In genomic region chr21:17779486-17779885, GRCh38 we compare ENCODE assay signal across 16 cellular contexts.
DNase-seq lines count a peak whose midpoint lies in the region; ATAC-seq and TF ChIP-seq lines count a peak whose summit lies in the region.
"Had no signal": no experiment of that assay in that cellular context is flagged by ENCODE, and none has a peak within 500 bp of the region (broad histone marks: within the 10 kb centered on the region; RNA-seq: fewer than 3 reads in every experiment).

No MANE protein-coding gene starts in this region.

- peaks cover 38% of the 10 kb centered on the region for H3K36me3 Mint-ChIP-seq in activated naive CD4-positive, alpha-beta T cell treated with anti-CD3 and anti-CD28 coated beads, Interleukin-2, amount 10 ng/mL, durations not matched to agents 7 days and 5 days
- H3K36me3 Mint-ChIP-seq in stimulated activated memory B cell treated with anti-CD40 and anti-IgM and Interleukin-4, amounts not matched to agents 10 μg/mL and 1 μg/mL and 100 μg/mL, for 72 hours, result peaks cover 6% of the 10 kb centered on the region

- H3K4me2 ChIP-seq in OCI-LY3 (ENCODE audit: low read length), result peak overlapping the region; percentile 77
- H3K4me2 ChIP-seq: neural progenitor cell had no signal

- CTCF ChIA-PET in activated naive CD4-positive, alpha-beta T cell treated with anti-CD3 and anti-CD28 coated beads, Interleukin-2, amount 10 ng/mL, durations not matched to agents 7 days and 5 days (lab: Charles Lee), result interaction anchor here (1.1 kb wide), 1 partner anchor 91 kb away, joined by 3 read pairs; no protein-coding TSS in a partner anchor

- no peak overlapping the region; the same call in 1 of the 2 replicates for H3K9ac ChIP-seq in OCI-LY3 (ENCODE audit: low read length)
- H3K9ac ChIP-seq: neural progenitor cell had no signal

- peaks cover 88% of the 10 kb centered on the region for H3K4me1 Mint-ChIP-seq in activated naive CD4-positive, alpha-beta T cell treated with anti-CD3 and anti-CD28 coated beads, Interleukin-2, amount 10 ng/mL, durations not matched to agents 7 days and 5 days
- H3K4me1 Mint-ChIP-seq in stimulated activated memory B cell treated with anti-CD40 and anti-IgM and Interleukin-4, amounts not matched to agents 10 μg/mL and 1 μg/mL and 100 μg/mL, for 72 hours, result peaks cover 70% of the 10 kb centered on the region
- H3K4me1 Mint-ChIP-seq: neural progenitor cell had no signal

- peaks cover 38% of the 10 kb centered on the region for H3K36me3 ChIP-seq in OCI-LY3 (replicated peaks; ENCODE audit: low read depth, low read length)
- H3K36me3 ChIP-seq in effector memory CD4-positive, alpha-beta T cell (ENCODE audit: control insufficient read depth, insufficient read depth, low read length), result no peaks in the 10 kb centered on the region

- H3K79me2 ChIP-seq in OCI-LY3 (ENCODE audit: low read length), result no peaks in the 10 kb centered on the region

- H3K4me3 ChIP-seq in OCI-LY3 (ENCODE audit: low read length), result no peak overlapping the region
- no peak overlapping the region for H3K4me3 ChIP-seq in effector memory CD4-positive, alpha-beta T cell (ENCODE audit: insufficient read depth, low read depth, low read length, poor library complexity, severe bottlenecking)
- H3K4me3 ChIP-seq: neural progenitor cell had no signal

- ATAC-seq in stimulated activated memory B cell treated with anti-CD40 and anti-IgM and Interleukin-4, amounts not matched to agents 10 μg/mL and 1 μg/mL and 100 μg/mL, for 72 hours, result no peak
- ATAC-seq in HG03139 (IDR thresholded peaks at IDR 0.05; ENCODE audit: unreplicated experiment), result no peak

- peaks cover 7% of the 10 kb centered on the region for H3K9me3 Mint-ChIP-seq in activated naive CD4-positive, alpha-beta T cell treated with anti-CD3 and anti-CD28 coated beads, Interleukin-2, amount 10 ng/mL, durations not matched to agents 7 days and 5 days
- H3K9me3 Mint-ChIP-seq in stimulated activated memory B cell treated with anti-CD40 and anti-IgM and Interleukin-4, amounts not matched to agents 10 μg/mL and 1 μg/mL and 100 μg/mL, for 72 hours, result peaks cover 2% of the 10 kb centered on the region
- H3K9me3 Mint-ChIP-seq: neural progenitor cell had no signal

- no peak overlapping the region for H3K4me3 Mint-ChIP-seq in activated naive CD4-positive, alpha-beta T cell treated with anti-CD3 and anti-CD28 coated beads, Interleukin-2, amount 10 ng/mL, durations not matched to agents 7 days and 5 days
- H3K4me3 Mint-ChIP-seq in stimulated activated memory B cell treated with anti-CD40 and anti-IgM and Interleukin-4, amounts not matched to agents 10 μg/mL and 1 μg/mL and 100 μg/mL, for 72 hours, result no peak overlapping the region
- H3K4me3 Mint-ChIP-seq: neural progenitor cell had no signal

- H3K4me1 ChIP-seq in OCI-LY3 (ENCODE audit: low read length), result peaks cover 88% of the 10 kb centered on the region
- peaks cover 58% of the 10 kb centered on the region for H3K4me1 ChIP-seq in effector memory CD4-positive, alpha-beta T cell (ENCODE audit: control insufficient read depth, insufficient read depth, low read length, poor library complexity, severe bottlenecking)

- no peaks in the 10 kb centered on the region for H3K9me3 ChIP-seq in OCI-LY3 (ENCODE audit: insufficient read depth, low read length)
- H3K9me3 ChIP-seq in effector memory CD4-positive, alpha-beta T cell (ENCODE audit: control insufficient read depth, low read length), result no peaks in the 10 kb centered on the region

- TF ChIP-seq CTCF in OCI-LY3 (IDR thresholded peaks at IDR 0.05; ENCODE audit: low read depth, low read length), result no peak

- peaks cover 5% of the 10 kb centered on the region for H3K27me3 Mint-ChIP-seq in activated naive CD4-positive, alpha-beta T cell treated with anti-CD3 and anti-CD28 coated beads, Interleukin-2, amount 10 ng/mL, durations not matched to agents 7 days and 5 days
- no peaks in the 10 kb centered on the region for H3K27me3 Mint-ChIP-seq in stimulated activated memory B cell treated with anti-CD40 and anti-IgM and Interleukin-4, amounts not matched to agents 10 μg/mL and 1 μg/mL and 100 μg/mL, for 72 hours

- peak overlapping the region; percentile 93 for H3K27ac ChIP-seq in OCI-LY3 (ENCODE audit: low read length)
- peak overlapping the region; percentile 80 for H3K27ac ChIP-seq in effector memory CD4-positive, alpha-beta T cell (ENCODE audit: insufficient read depth, low read length, poor library complexity, severe bottlenecking)
- H3K27ac ChIP-seq: neural progenitor cell had no signal

- H4K20me1 ChIP-seq in OCI-LY3 (ENCODE audit: insufficient read depth, low read length), result no peaks in the 10 kb centered on the region

- H2AFZ ChIP-seq in OCI-LY3 (ENCODE audit: low read depth, low read length), result no peak overlapping the region
- H2AFZ ChIP-seq: neural progenitor cell had no signal

- peak overlapping the region; percentile 95 for H3K27ac Mint-ChIP-seq in activated naive CD4-positive, alpha-beta T cell treated with anti-CD3 and anti-CD28 coated beads, Interleukin-2, amount 10 ng/mL, durations not matched to agents 7 days and 5 days
- peak overlapping the region; percentile 57 for H3K27ac Mint-ChIP-seq in stimulated activated memory B cell treated with anti-CD40 and anti-IgM and Interleukin-4, amounts not matched to agents 10 μg/mL and 1 μg/mL and 100 μg/mL, for 72 hours
- H3K27ac Mint-ChIP-seq: neural progenitor cell had no signal

- H3K27me3 ChIP-seq in OCI-LY3 (ENCODE audit: low read depth, low read length), result no peaks in the 10 kb centered on the region
- H3K27me3 ChIP-seq in effector memory CD4-positive, alpha-beta T cell (replicated peaks; ENCODE audit: control insufficient read depth, insufficient read depth, low read length, poor library complexity, severe bottlenecking), result no peaks in the 10 kb centered on the region
- H3K27me3 ChIP-seq: neural progenitor cell had no signal

- no peak for DNase-seq in activated naive CD4-positive, alpha-beta T cell treated with anti-CD3 and anti-CD28 coated beads, Interleukin-2, amount 10 ng/mL, durations not matched to agents 7 days and 5 days
- no peak for DNase-seq in activated naive CD4-positive, alpha-beta T cell treated with anti-CD3 and anti-CD28 coated beads, Interleukin-2, amount 50 U/mL, for 16 hours
- no peak for DNase-seq in effector memory CD4-positive, alpha-beta T cell
- DNase-seq in activated T-cell treated with anti-CD3 and anti-CD28 coated beads, Interleukin-2, amount 50 U/mL, for 48 hours, result no peak
- no peak for DNase-seq in effector CD4-positive, alpha-beta T cell
- DNase-seq: ACHN; activated effector memory CD4-positive, alpha-beta T cell treated with anti-CD3 and anti-CD28 coated beads, Interleukin-2, amount 50 U/mL, for 16 hours; Calu3; foreskin fibroblast; NCI-H2107; retina; SHP77 had no signal
